Comparison of ENCODE assay signal across 23 cellular contexts in the genomic region with DNA sequence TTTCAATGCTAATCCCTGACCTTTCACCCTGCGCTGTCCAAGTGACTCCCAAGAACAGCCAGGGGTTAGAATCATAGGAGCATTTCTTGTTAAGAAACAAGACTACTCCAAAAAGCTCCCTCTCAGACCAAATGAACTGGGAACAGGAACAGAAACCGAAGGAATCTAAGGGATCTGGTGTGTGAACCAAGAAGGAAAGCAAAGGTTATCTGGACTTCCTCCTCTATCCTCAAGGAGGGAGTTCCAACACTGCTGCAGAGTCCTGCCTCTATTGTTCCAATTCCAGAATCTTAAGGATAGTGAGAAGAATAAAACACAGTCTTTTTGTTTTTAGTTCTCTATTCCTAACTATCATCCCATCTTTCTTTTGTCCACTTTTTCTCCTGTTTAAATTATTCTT.
"Had no signal": no experiment of that assay in that cellular context is flagged by ENCODE, and none has a peak within 500 bp of the region (broad histone marks: within the 10 kb centered on the region; RNA-seq: fewer than 3 reads in every experiment).

No MANE protein-coding gene starts in this region.

- H3K4me3 ChIP-seq: adrenal gland, SJSA1 had no signal

- H3K4me1 ChIP-seq: SJSA1 had no signal

- H3K27ac Mint-ChIP-seq: activated CD8-positive, alpha-beta T cell treated with anti-CD3 and anti-CD28 coated beads, Interleukin-2, amount 10 ng/mL, durations not matched to agents 7 days and 5 days; activated naive CD8-positive, alpha-beta T cell treated with anti-CD3 and anti-CD28 coated beads, Interleukin-2, amount 10 ng/mL, durations not matched to agents 7 days and 5 days; T-helper 1 cell treated with Interleukin-12 subunit alpha and Interleukin-12 subunit beta and Interleukin-4 antibody, amounts not matched to agents 30 μg/mL and 1 μg/mL, for 36 hours; WTC11 had no signal

- H3K27ac ChIP-seq: adrenal gland, KMS-11, SJSA1 had no signal

- H3K27me3 ChIP-seq: adrenal gland had no signal

- H3K9me3 ChIP-seq: adrenal gland, SJSA1 had no signal

- DNase-seq: activated CD4-positive, alpha-beta T cell treated with anti-CD3 and anti-CD28 coated beads for 48 hours; activated CD4-positive, alpha-beta T cell treated with anti-CD3 and anti-CD28 coated beads, Interleukin-2, amount 50 U/mL, for 4 hours; activated CD4-positive, CD25-positive, alpha-beta regulatory T cell treated with anti-CD3 and anti-CD28 coated beads, Interleukin-2, amount 50 U/mL, for 72 hours; activated CD8-positive, alpha-beta memory T cell treated with anti-CD3 and anti-CD28 coated beads, Interleukin-2, amount 50 U/mL, for 48 hours; activated CD8-positive, alpha-beta T cell treated with anti-CD3 and anti-CD28 coated beads, Interleukin-2, amount 10 ng/mL, durations not matched to agents 7 days and 5 days; activated naive CD4-positive, alpha-beta T cell treated with anti-CD3 and anti-CD28 coated beads, Interleukin-2, amount 50 U/mL, for 16 hours; activated naive CD8-positive, alpha-beta T cell treated with anti-CD3 and anti-CD28 coated beads, Interleukin-2, amount 10 ng/mL, durations not matched to agents 7 days and 5 days; activated T-cell treated with anti-CD3 and anti-CD28 coated beads, Interleukin-2, amount 50 U/mL, for 1 hour; adrenal gland; anterior cingulate cortex; NCI-H1092; NCI-H1417; NCI-H1930; NCI-H2171; NCI-H345; NCI-H510A treated with DMSO at 0.1 percent for 48 hours; NCI-H69; NK-92 treated with Interleukin-12 subunit alpha and Interleukin-12 subunit beta, amount 100 ng/mL, for 24 hours; SHP77 had no signal

- H3K4me2 ChIP-seq: KMS-11 had no signal

- H3K9ac ChIP-seq: KMS-11 had no signal

- H3K4me3 Mint-ChIP-seq: activated CD8-positive, alpha-beta T cell treated with anti-CD3 and anti-CD28 coated beads, Interleukin-2, amount 10 ng/mL, durations not matched to agents 7 days and 5 days; activated naive CD8-positive, alpha-beta T cell treated with anti-CD3 and anti-CD28 coated beads, Interleukin-2, amount 10 ng/mL, durations not matched to agents 7 days and 5 days; T-helper 1 cell treated with Interleukin-12 subunit alpha and Interleukin-12 subunit beta and Interleukin-4 antibody, amounts not matched to agents 30 μg/mL and 1 μg/mL, for 36 hours; WTC11 had no signal

- H3K36me3 Mint-ChIP-seq: activated naive CD8-positive, alpha-beta T cell treated with anti-CD3 and anti-CD28 coated beads, Interleukin-2, amount 10 ng/mL, durations not matched to agents 7 days and 5 days; WTC11 had no signal

- H3K9me3 Mint-ChIP-seq: activated naive CD8-positive, alpha-beta T cell treated with anti-CD3 and anti-CD28 coated beads, Interleukin-2, amount 10 ng/mL, durations not matched to agents 7 days and 5 days; T-helper 1 cell treated with Interleukin-12 subunit alpha and Interleukin-12 subunit beta and Interleukin-4 antibody, amounts not matched to agents 30 μg/mL and 1 μg/mL, for 36 hours had no signal

- H3K36me3 ChIP-seq: adrenal gland, SJSA1 had no signal
